In the genomic region with DNA sequence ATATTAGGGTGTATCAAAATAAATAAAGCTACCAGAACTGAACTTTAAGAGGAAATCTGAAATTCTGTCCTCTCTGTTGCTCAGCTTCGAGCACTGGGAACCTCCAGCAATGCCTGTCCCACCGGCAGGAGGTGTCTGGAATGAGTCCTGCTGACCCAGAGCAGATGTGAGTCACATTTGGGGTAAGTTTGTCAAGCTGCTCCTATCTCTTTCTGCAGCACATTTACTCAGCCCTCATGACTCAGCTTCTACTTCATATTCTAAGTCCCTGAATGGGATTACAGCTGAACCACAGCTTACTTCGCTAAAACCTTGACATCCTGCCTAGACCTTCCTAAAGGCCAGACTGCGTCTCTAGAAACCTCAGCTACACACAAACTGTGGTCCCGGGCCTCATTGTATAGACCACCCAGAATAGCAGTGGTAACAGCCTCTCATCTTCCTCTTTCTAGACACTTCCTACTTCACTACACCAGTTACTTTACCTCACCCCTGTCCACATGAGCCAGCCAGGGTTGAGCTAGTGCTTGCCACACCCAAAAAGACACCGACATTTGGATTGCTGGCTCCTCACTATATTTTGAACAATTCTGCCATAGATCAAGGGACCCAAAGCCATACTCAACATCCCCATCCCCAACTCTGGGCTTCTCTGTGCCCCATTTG, we compare ENCODE assay signal across 9 cellular contexts.
DNase-seq lines count a peak whose midpoint lies in the region; ATAC-seq and TF ChIP-seq lines count a peak whose summit lies in the region.
"Had no signal": no experiment of that assay in that cellular context is flagged by ENCODE, and none has a peak within 500 bp of the region (broad histone marks: within the 10 kb centered on the region; RNA-seq: fewer than 3 reads in every experiment).

No MANE protein-coding gene starts in this region.

- no peaks in the 10 kb centered on the region for H3K27me3 Mint-ChIP-seq in activated T-cell treated with anti-CD3 and anti-CD28 coated beads, Interleukin-2, amount 50 U/mL, for 72 hours (ENCODE audit: low read depth)

- no peaks in the 10 kb centered on the region for H3K36me3 Mint-ChIP-seq in activated T-cell treated with anti-CD3 and anti-CD28 coated beads, Interleukin-2, amount 50 U/mL, for 72 hours (ENCODE audit: insufficient read depth in 2 of 2)

- H3K36me3 ChIP-seq in Panc1 (ENCODE audit: control insufficient read depth, insufficient read depth, low read length) (no peaks in the 10 kb centered on the region), upper lobe of right lung (no peaks in the 10 kb centered on the region), HAP-1 (replicated peaks) (no peaks in the 10 kb centered on the region)
- H3K36me3 ChIP-seq: BLaER1 had no signal

- TF ChIP-seq CTCF in Panc1 (IDR thresholded peaks at IDR 0.05) (no peak), upper lobe of right lung (IDR thresholded peaks at IDR 0.05) (no peak)

- H3K4me3 ChIP-seq in Panc1 (ENCODE audit: low read depth in 2 of 2, low read length in 2 of 2): no peak overlapping the region
- H3K4me3 ChIP-seq in upper lobe of right lung: no peak overlapping the region
- H3K4me3 ChIP-seq in HAP-1: no peak overlapping the region
- H3K4me3 ChIP-seq: BLaER1 had no signal

- POLR2A ChIA-PET in Panc1 (lab: Charles Lee): no interaction called here

- peak; percentile 29 to 62 for ATAC-seq in activated T-cell treated with anti-CD3 and anti-CD28 coated beads, Interleukin-2, amount 50 U/mL, for 72 hours (replicated peaks in 1 of 2)
- ATAC-seq in Panc1: no peak
- ATAC-seq in upper lobe of right lung: peak; percentile 53
- no peak for ATAC-seq in HG03108 (IDR thresholded peaks at IDR 0.05; ENCODE audit: unreplicated experiment)

- H3K4me1 Mint-ChIP-seq in activated T-cell treated with anti-CD3 and anti-CD28 coated beads, Interleukin-2, amount 50 U/mL, for 72 hours (ENCODE audit: low read depth): no peaks in the 10 kb centered on the region

- CTCF ChIA-PET in Panc1 (lab: Charles Lee): interaction anchor here (0.7 kb wide), 1 partner anchor 55 kb away, joined by 3 read pairs; no protein-coding TSS in a partner anchor

- no peak for DNase-seq in activated T-cell treated with anti-CD3 and anti-CD28 coated beads, Interleukin-2, amount 50 U/mL, for 72 hours
- DNase-seq in activated T-cell treated with anti-CD3 and anti-CD28 coated beads, Interleukin-2, amount 50 U/mL, for 1 hour: no peak
- DNase-seq in Panc1 (ENCODE audit: low read depth, low spot score): peak; percentile 2
- peak; percentile 60 for DNase-seq in fibroblast of gingiva (ENCODE audit: low read depth)
- DNase-seq in upper lobe of right lung: no peak
- DNase-seq in HAP-1 (ENCODE audit: low spot score in 2 of 2): no peak
- DNase-seq in activated naive CD4-positive, alpha-beta T cell (lab: John Stamatoyannopoulos, UW): no peak

- H3K27ac ChIP-seq in Panc1 (ENCODE audit: low read length) (no peak overlapping the region), upper lobe of right lung (no peak overlapping the region)
- H3K27ac ChIP-seq: BLaER1 had no signal

- H3K27ac Mint-ChIP-seq in activated T-cell treated with anti-CD3 and anti-CD28 coated beads, Interleukin-2, amount 50 U/mL, for 72 hours: no peak overlapping the region

- H3K4me3 Mint-ChIP-seq in activated T-cell treated with anti-CD3 and anti-CD28 coated beads, Interleukin-2, amount 50 U/mL, for 72 hours: no peak overlapping the region

- intact Hi-C loops in Panc1 (cut with micrococcal nuclease; ENCODE audit: unreplicated experiment) (no loop called here), upper lobe of right lung (cut with DNase I) (no loop called here)

- H3K9me3 ChIP-seq in Panc1 (ENCODE audit: control insufficient read depth, insufficient read depth, low read depth, low read length) (no peaks in the 10 kb centered on the region; the same call in 1 of the 2 replicates), upper lobe of right lung (no peaks in the 10 kb centered on the region), HAP-1 (no peaks in the 10 kb centered on the region)
- H3K9me3 ChIP-seq: BLaER1 had no signal

- in situ Hi-C loops in Panc1 (cut with HindIII; ENCODE audit: low pct_unique_long_range_greater_than_20kb, low sequenced_read_pairs) (no loop called here), HAP-1 (cut with MboI; ENCODE audit: low sequenced_read_pairs) (no loop called here)

- H3K27me3 ChIP-seq in Panc1 (ENCODE audit: control insufficient read depth, insufficient read depth, low read length) (no peaks in the 10 kb centered on the region), upper lobe of right lung (no peaks in the 10 kb centered on the region), HAP-1 (ENCODE audit: low read depth) (no peaks in the 10 kb centered on the region)
- H3K27me3 ChIP-seq: BLaER1 had no signal

- H3K9me3 Mint-ChIP-seq in activated T-cell treated with anti-CD3 and anti-CD28 coated beads, Interleukin-2, amount 50 U/mL, for 72 hours: no peaks in the 10 kb centered on the region

- BruUV-seq in Panc1 (replicated peaks; lab: Mats Ljungman, UMichigan): no TSS peak

- H3K4me1 ChIP-seq in Panc1 (ENCODE audit: control insufficient read depth, insufficient read depth, low read length): no peaks in the 10 kb centered on the region
- no peaks in the 10 kb centered on the region for H3K4me1 ChIP-seq in upper lobe of right lung
- H3K4me1 ChIP-seq in HAP-1: no peaks in the 10 kb centered on the region
- H3K4me1 ChIP-seq: BLaER1 had no signal

Comparison
In these comparisons a context has a peak if more than half of its experiments do, and no peak if none do; other contexts are left out.
1. ATAC-seq: peak in activated T-cell treated with anti-CD3 and anti-CD28 coated beads, Interleukin-2, amount 50 U/mL, for 72 hours (2 of 2) and upper lobe of right lung (single experiment); none in Panc1 (single experiment) and HG03108 (single experiment).
2. DNase-seq: peak in Panc1 (single experiment) and fibroblast of gingiva (single experiment); none in activated T-cell treated with anti-CD3 and anti-CD28 coated beads, Interleukin-2, amount 50 U/mL, for 72 hours (0 of 2), activated T-cell treated with anti-CD3 and anti-CD28 coated beads, Interleukin-2, amount 50 U/mL, for 1 hour (single experiment), upper lobe of right lung (single experiment), HAP-1 (0 of 2) and activated naive CD4-positive, alpha-beta T cell (0 of 4).